In the genomic region with DNA sequence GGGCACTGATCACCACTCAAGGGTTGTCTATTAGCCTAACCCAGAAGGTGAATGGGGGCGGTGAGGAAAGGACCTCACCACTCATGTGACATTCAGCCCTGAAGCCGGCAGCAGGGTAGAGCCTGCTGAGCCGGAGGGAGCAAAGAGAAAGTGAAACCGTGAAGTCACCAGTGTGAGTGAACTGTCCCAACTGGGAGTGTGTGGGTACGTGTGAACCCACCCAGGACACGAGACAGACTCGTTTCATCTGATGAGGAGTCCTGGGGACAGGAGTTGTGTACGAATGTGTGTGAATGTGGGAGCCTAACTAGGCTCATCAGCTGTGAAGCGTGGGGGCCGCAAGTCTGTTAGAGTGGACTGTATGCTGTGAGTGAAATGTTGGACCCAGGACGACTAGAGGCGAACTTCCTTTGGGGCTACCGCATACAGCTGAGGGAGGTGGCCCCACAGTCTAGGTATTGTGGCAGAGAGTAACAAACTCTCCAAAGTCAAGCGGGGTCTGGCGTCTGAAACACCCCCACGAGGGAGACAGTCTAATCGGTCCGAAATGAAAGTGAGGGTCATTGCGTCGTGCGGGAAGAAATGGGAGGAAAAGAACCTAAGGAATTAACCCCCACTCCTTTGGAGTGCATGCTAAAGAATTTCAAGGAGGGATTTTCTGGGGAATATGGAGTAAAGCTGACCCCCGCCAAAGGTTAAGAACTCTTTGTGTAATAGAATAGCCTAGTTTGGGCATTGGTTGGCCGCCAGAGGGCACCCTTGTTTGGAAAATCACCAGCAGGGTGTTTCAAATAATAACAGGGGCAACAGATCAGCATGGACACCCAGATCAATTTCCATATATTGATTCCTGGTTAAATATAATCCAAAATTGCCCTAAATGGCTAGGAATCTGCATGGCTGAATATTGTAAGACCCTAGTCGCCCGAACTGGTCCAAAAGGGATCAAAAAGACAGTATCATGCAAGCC, we compare ENCODE assay signal across 9 cellular contexts. TPM values are rescaled to one million over a fixed set of nuclear protein-coding genes. Genes with fewer than 3 reads are reported as not detected.
DNase-seq lines count a peak whose midpoint lies in the region; ATAC-seq and TF ChIP-seq lines count a peak whose summit lies in the region.
"Had no signal": no experiment of that assay in that cellular context is flagged by ENCODE, and none has a peak within 500 bp of the region (broad histone marks: within the 10 kb centered on the region; RNA-seq: fewer than 3 reads in every experiment).

No MANE protein-coding gene starts in this region.

- no peaks in the 10 kb centered on the region for H3K36me3 ChIP-seq in lower lobe of right lung
- H3K36me3 ChIP-seq: right lobe of liver had no signal

- no peaks in the 10 kb centered on the region for H3K4me1 ChIP-seq in lower lobe of right lung
- H3K4me1 ChIP-seq: right lobe of liver had no signal

- CTCF ChIA-PET in HEK293T (lab: Yijun Ruan, JAX) = no interaction called here

- intact Hi-C loops in lower lobe of right lung (cut with DNase I) = no loop called here

- H3K4me3 Mint-ChIP-seq in activated T-cell treated with anti-CD3 and anti-CD28 coated beads, Interleukin-2, amount 50 U/mL, for 4 hours = peak overlapping the region; percentile 95

- peak; percentile 38 for DNase-seq in D341Med (ENCODE audit: low spot score)
- DNase-seq in activated T-cell treated with anti-CD3 and anti-CD28 coated beads, Interleukin-2, amount 50 U/mL, for 4 hours = no peak
- DNase-seq in lower lobe of right lung = peak; percentile 52
- DNase-seq in NCI-H2029 treated with DMSO at 0.1 percent for 48 hours (lab: John Stamatoyannopoulos, UW) = no peak
- no peak for DNase-seq in HEK293T (ENCODE audit: extremely low spot score)

- no peaks in the 10 kb centered on the region for H3K27me3 ChIP-seq in lower lobe of right lung (ENCODE audit: low read depth)
- H3K27me3 ChIP-seq: right lobe of liver had no signal

- POLR2A ChIA-PET in HEK293T (lab: Yijun Ruan, JAX) = no interaction called here

- peaks cover 24% of the 10 kb centered on the region for H3K36me3 Mint-ChIP-seq in activated T-cell treated with anti-CD3 and anti-CD28 coated beads, Interleukin-2, amount 50 U/mL, for 4 hours (ENCODE audit: insufficient read depth)

- H3K4me1 Mint-ChIP-seq in activated T-cell treated with anti-CD3 and anti-CD28 coated beads, Interleukin-2, amount 50 U/mL, for 4 hours (ENCODE audit: low read depth) = peaks cover 63% of the 10 kb centered on the region

- H3K4me3 ChIP-seq in lower lobe of right lung = peak overlapping the region; percentile 47
- H3K4me3 ChIP-seq: right lobe of liver had no signal

- TF ChIP-seq CTCF in lower lobe of right lung (IDR thresholded peaks at IDR 0.05) = peak; percentile 38

- peak overlapping the region; percentile 41 for H3K27ac ChIP-seq in lower lobe of right lung
- H3K27ac ChIP-seq: right lobe of liver had no signal

- peak; percentile 94 for ATAC-seq in HG03442 (IDR thresholded peaks at IDR 0.05; ENCODE audit: unreplicated experiment)
- ATAC-seq in activated T-cell treated with anti-CD3 and anti-CD28 coated beads, Interleukin-2, amount 50 U/mL, for 4 hours = peak in 1 of 2 donors; percentile 93
- ATAC-seq in lower lobe of right lung = peak in 1 of 2 donors; percentile 86
- ATAC-seq in GM21723 (IDR thresholded peaks at IDR 0.05; ENCODE audit: unreplicated experiment) = no peak
- no peak for ATAC-seq in GM19395 (IDR thresholded peaks at IDR 0.05; ENCODE audit: unreplicated experiment)

- peaks cover 6% of the 10 kb centered on the region for H3K9me3 Mint-ChIP-seq in activated T-cell treated with anti-CD3 and anti-CD28 coated beads, Interleukin-2, amount 50 U/mL, for 4 hours

- H3K27me3 Mint-ChIP-seq in activated T-cell treated with anti-CD3 and anti-CD28 coated beads, Interleukin-2, amount 50 U/mL, for 4 hours (ENCODE audit: low read depth) = no peaks in the 10 kb centered on the region

- H3K9me3 ChIP-seq in lower lobe of right lung = no peaks in the 10 kb centered on the region
- H3K9me3 ChIP-seq: right lobe of liver had no signal

TF ChIP-seq in HEK293T, 16 proteins besides CTCF, POLR2A, EP300 and RAD21:
- TF ChIP-seq SUZ12 (IDR thresholded peaks at IDR 0.05) (no peak), ARNT (IDR thresholded peaks at IDR 0.05) (no peak), SP1 (IDR thresholded peaks at IDR 0.05) (no peak), BHLHE40 (IDR thresholded peaks at IDR 0.05; ENCODE audit: borderline replicate concordance) (no peak), L3MBTL2 (conservative IDR thresholded peaks at IDR 0.05) (no peak), LEF1 (IDR thresholded peaks at IDR 0.05; ENCODE audit: borderline replicate concordance) (no peak), ELF4 (IDR thresholded peaks at IDR 0.05) (no peak), NFRKB (IDR thresholded peaks at IDR 0.05) (no peak), ZNF384 (IDR thresholded peaks at IDR 0.05) (no peak), FOXK2 (IDR thresholded peaks at IDR 0.05) (no peak), FOXM1 (IDR thresholded peaks at IDR 0.05; ENCODE audit: borderline replicate concordance) (no peak), CTBP1 (IDR thresholded peaks at IDR 0.05; ENCODE audit: borderline replicate concordance) (no peak), TARDBP (IDR thresholded peaks at IDR 0.05) (no peak), HDGF (IDR thresholded peaks at IDR 0.05; ENCODE audit: borderline replicate concordance) (no peak), PKNOX1 (IDR thresholded peaks at IDR 0.05) (no peak)

RNA-seq across cellular contexts. Expression of gene UTY, which starts 43.6 kb away (rescaled TPM):
- total RNA-seq in activated T-cell treated with anti-CD3 and anti-CD28 coated beads, Interleukin-2, amount 50 U/mL, for 4 hours = 10 to 100 TPM in 2 of 3 donors, under 1 TPM in 1; 0.03 to 15.7 (median 14.0) TPM
- total RNA-seq in lower lobe of right lung = 32.4 TPM

Comparison
In these comparisons a context has a peak if more than half of its experiments do, and no peak if none do; other contexts are left out.
1. DNase-seq: peak in D341Med (single experiment) and lower lobe of right lung (single experiment); none in activated T-cell treated with anti-CD3 and anti-CD28 coated beads, Interleukin-2, amount 50 U/mL, for 4 hours (single experiment), NCI-H2029 treated with DMSO at 0.1 percent for 48 hours (single experiment) and HEK293T (single experiment).